Comparison of ENCODE assay signal across 1 cellular context in the genomic region with DNA sequence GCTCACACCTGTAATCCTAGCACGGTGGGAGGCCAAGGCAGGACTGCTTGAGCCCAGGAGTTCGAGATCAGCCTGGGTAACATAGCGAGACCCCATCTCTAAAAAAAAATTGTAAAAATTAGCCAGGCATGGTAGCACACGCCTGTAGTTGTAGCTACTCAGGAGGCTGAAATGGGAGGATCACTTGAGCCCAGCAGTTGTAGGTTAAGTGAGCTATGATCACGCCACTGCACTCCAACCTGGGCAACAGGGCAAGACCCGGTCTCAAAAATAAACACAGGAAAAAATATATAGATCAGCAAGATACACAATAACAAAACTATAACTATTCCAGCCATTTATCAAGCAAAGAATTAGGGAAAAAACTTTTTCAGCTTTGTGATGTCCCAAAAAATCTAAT.
TF ChIP-seq lines count a peak whose summit lies in the region.

No MANE protein-coding gene starts in this region.

TF ChIP-seq in WTC11, 78 proteins besides CTCF, POLR2A, EP300 and RAD21 (continued from another document):
- TF ChIP-seq, protein P1, sequence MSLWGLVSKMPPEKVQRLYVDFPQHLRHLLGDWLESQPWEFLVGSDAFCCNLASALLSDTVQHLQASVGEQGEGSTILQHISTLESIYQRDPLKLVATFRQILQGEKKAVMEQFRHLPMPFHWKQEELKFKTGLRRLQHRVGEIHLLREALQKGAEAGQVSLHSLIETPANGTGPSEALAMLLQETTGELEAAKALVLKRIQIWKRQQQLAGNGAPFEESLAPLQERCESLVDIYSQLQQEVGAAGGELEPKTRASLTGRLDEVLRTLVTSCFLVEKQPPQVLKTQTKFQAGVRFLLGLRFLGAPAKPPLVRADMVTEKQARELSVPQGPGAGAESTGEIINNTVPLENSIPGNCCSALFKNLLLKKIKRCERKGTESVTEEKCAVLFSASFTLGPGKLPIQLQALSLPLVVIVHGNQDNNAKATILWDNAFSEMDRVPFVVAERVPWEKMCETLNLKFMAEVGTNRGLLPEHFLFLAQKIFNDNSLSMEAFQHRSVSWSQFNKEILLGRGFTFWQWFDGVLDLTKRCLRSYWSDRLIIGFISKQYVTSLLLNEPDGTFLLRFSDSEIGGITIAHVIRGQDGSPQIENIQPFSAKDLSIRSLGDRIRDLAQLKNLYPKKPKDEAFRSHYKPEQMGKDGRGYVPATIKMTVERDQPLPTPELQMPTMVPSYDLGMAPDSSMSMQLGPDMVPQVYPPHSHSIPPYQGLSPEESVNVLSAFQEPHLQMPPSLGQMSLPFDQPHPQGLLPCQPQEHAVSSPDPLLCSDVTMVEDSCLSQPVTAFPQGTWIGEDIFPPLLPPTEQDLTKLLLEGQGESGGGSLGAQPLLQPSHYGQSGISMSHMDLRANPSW (CRISPR knock-in tag; conservative IDR thresholded peaks at IDR 0.05; ENCODE audit: low read depth): no peak
- TF ChIP-seq, protein P2, sequence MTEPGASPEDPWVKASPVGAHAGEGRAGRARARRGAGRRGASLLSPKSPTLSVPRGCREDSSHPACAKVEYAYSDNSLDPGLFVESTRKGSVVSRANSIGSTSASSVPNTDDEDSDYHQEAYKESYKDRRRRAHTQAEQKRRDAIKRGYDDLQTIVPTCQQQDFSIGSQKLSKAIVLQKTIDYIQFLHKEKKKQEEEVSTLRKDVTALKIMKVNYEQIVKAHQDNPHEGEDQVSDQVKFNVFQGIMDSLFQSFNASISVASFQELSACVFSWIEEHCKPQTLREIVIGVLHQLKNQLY (CRISPR knock-in tag; IDR thresholded peaks at IDR 0.05): no peak
- TF ChIP-seq CBFB (CRISPR knock-in tag; IDR thresholded peaks at IDR 0.05; ENCODE audit: low read depth) (no peak), SMAD4 (CRISPR knock-in tag; IDR thresholded peaks at IDR 0.05) (no peak)
TF ChIP-seq in WTC11: peak in this region for 0.
